Comparison of ENCODE assay signal across 11 cellular contexts in genomic region chr6:74598473-74599393, GRCh38.
DNase-seq lines count a peak whose midpoint lies in the region; ATAC-seq and TF ChIP-seq lines count a peak whose summit lies in the region.
"Had no signal": no experiment of that assay in that cellular context is flagged by ENCODE, and none has a peak within 500 bp of the region (broad histone marks: within the 10 kb centered on the region; RNA-seq: fewer than 3 reads in every experiment).

No MANE protein-coding gene starts in this region.

- no peaks in the 10 kb centered on the region for H3K9me3 Mint-ChIP-seq in Caco-2 (ENCODE audit: unreplicated experiment)
- H3K9me3 Mint-ChIP-seq: endodermal cell had no signal

- H3K36me3 Mint-ChIP-seq in Caco-2 (ENCODE audit: insufficient read depth, unreplicated experiment): no peaks in the 10 kb centered on the region
- H3K36me3 Mint-ChIP-seq: natural killer cell had no signal

- H3K27me3 Mint-ChIP-seq in Caco-2 (ENCODE audit: insufficient read depth, unreplicated experiment): no peaks in the 10 kb centered on the region

- intact Hi-C loops in Caco-2 (cut with micrococcal nuclease; ENCODE audit: unreplicated experiment): no loop called here
- intact Hi-C loops in heart right ventricle (cut with DNase I): no loop called here
- intact Hi-C loops in left ventricle myocardium inferior (cut with micrococcal nuclease): no loop called here

- H3K4me1 ChIP-seq in Caco-2: no peaks in the 10 kb centered on the region
- no peaks in the 10 kb centered on the region for H3K4me1 ChIP-seq in heart right ventricle
- H3K4me1 ChIP-seq in left ventricle myocardium inferior: no peaks in the 10 kb centered on the region

- in situ Hi-C loops in GM13976 (cut with MboI; ENCODE audit: low sequenced_read_pairs, unreplicated experiment): loop anchor here (25.0 kb wide), 1 partner anchor 614 kb away; the partner anchor contains the start of gene COL12A1

- ATAC-seq in GM21447 (IDR thresholded peaks at IDR 0.05; ENCODE audit: unreplicated experiment) (peak; percentile 94), HG03280 (IDR thresholded peaks at IDR 0.05; ENCODE audit: unreplicated experiment) (peak; percentile 96), heart right ventricle (no peak)
- ATAC-seq: natural killer cell had no signal

- no peak overlapping the region for H3K4me3 Mint-ChIP-seq in Caco-2 (ENCODE audit: unreplicated experiment)
- H3K4me3 Mint-ChIP-seq: endodermal cell, natural killer cell had no signal

- no peaks in the 10 kb centered on the region for H3K9me3 ChIP-seq in Caco-2
- H3K9me3 ChIP-seq in heart right ventricle: no peaks in the 10 kb centered on the region
- peaks cover 6% of the 10 kb centered on the region for H3K9me3 ChIP-seq in left ventricle myocardium inferior (replicated peaks)

- H3K27ac Mint-ChIP-seq in Caco-2 (ENCODE audit: unreplicated experiment): no peak overlapping the region
- H3K27ac Mint-ChIP-seq: endodermal cell, natural killer cell had no signal

- CTCF ChIA-PET in Caco-2 (lab: Charles Lee): no interaction called here

- DNase-seq in GM13976 (ENCODE audit: low spot score) (peak; percentile 62), epithelial cell of esophagus (ENCODE audit: low read depth) (peak; percentile 78), Caco-2 (no peak), heart right ventricle (no peak), cerebellum (ENCODE audit: low spot score) (no peak), left ventricle myocardium inferior (no peak)
- DNase-seq: endodermal cell, natural killer cell, NCI-H774 had no signal

- no peak overlapping the region for H3K4me3 ChIP-seq in epithelial cell of esophagus (ENCODE audit: low read length)
- H3K4me3 ChIP-seq in Caco-2 (ENCODE audit: low read depth, low read length): no peak overlapping the region
- H3K4me3 ChIP-seq in heart right ventricle: no peak overlapping the region
- no peak overlapping the region for H3K4me3 ChIP-seq in left ventricle myocardium inferior

- BruUV-seq in Caco-2 (replicated peaks; lab: Mats Ljungman, UMichigan): no TSS peak

- H3K27me3 ChIP-seq in Caco-2 (replicated peaks; ENCODE audit: control insufficient read depth, insufficient read depth, low read length) (no peaks in the 10 kb centered on the region), heart right ventricle (no peaks in the 10 kb centered on the region), left ventricle myocardium inferior (ENCODE audit: low read depth) (no peaks in the 10 kb centered on the region)

- peaks cover 6% of the 10 kb centered on the region for H3K4me1 Mint-ChIP-seq in Caco-2 (ENCODE audit: low read depth, unreplicated experiment)
- H3K4me1 Mint-ChIP-seq: endodermal cell, natural killer cell had no signal

- no peak for TF ChIP-seq CTCF in GM13976 (IDR thresholded peaks at IDR 0.05; ENCODE audit: borderline replicate concordance, control extremely low read depth, extremely low read depth, insufficient read depth, missing control alignments)
- TF ChIP-seq CTCF in epithelial cell of esophagus (IDR thresholded peaks at IDR 0.05; ENCODE audit: insufficient read depth, low read depth, low read length, missing control alignments): no peak
- no peak for TF ChIP-seq CTCF in Caco-2 (IDR thresholded peaks at IDR 0.05; ENCODE audit: insufficient read depth in 1 of 2, low read depth in 1 of 2, low read length in 1 of 2, severe bottlenecking in 1 of 2, unreplicated experiment in 1 of 2)
- TF ChIP-seq CTCF in heart right ventricle (IDR thresholded peaks at IDR 0.05): no peak
- no peak for TF ChIP-seq CTCF in left ventricle myocardium inferior (IDR thresholded peaks at IDR 0.05; ENCODE audit: borderline replicate concordance)

- POLR2A ChIA-PET in Caco-2 (lab: Charles Lee): no interaction called here

- 83 to 87% methylated on average over 3 of the region's 3 CpGs for WGBS in heart right ventricle, 2 donors

- H3K36me3 ChIP-seq in Caco-2 (ENCODE audit: control insufficient read depth, insufficient read depth, low read length) (no peaks in the 10 kb centered on the region), heart right ventricle (no peaks in the 10 kb centered on the region), left ventricle myocardium inferior (no peaks in the 10 kb centered on the region)

- no peak overlapping the region for H3K27ac ChIP-seq in heart right ventricle
- no peak overlapping the region for H3K27ac ChIP-seq in left ventricle myocardium inferior (replicated peaks)

Comparison
In these comparisons a context has a peak if more than half of its experiments do, and no peak if none do; other contexts are left out.
1. DNase-seq: peak in GM13976 (single experiment) and epithelial cell of esophagus (single experiment); none in Caco-2 (0 of 2), heart right ventricle (0 of 2), cerebellum (single experiment) and left ventricle myocardium inferior (single experiment).
2. ATAC-seq: peak in GM21447 (single experiment) and HG03280 (single experiment); none in heart right ventricle (0 of 8).